Comparison of ENCODE assay signal across 27 cellular contexts in the genomic region with DNA sequence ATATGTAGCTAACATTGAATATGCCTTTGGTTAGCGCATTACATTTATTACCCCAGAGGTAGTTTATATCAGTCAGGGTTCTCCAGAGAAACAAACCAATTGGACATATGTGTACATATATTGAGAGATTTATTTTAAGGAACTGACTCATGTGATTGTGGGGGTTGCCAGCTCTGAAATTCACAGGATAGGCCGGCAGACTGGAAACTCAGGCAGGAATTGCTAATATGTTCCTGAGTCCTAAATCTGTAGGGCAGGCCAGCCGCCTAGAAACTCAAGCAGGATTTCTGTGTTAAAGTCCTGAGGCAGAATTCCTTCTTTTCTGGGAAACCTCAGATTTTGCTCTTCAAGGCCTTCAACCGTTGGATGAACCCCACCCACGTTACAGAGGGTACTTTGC.
DNase-seq lines count a peak whose midpoint lies in the region; ATAC-seq and TF ChIP-seq lines count a peak whose summit lies in the region.
"Had no signal": no experiment of that assay in that cellular context is flagged by ENCODE, and none has a peak within 500 bp of the region (broad histone marks: within the 10 kb centered on the region; RNA-seq: fewer than 3 reads in every experiment).

No MANE protein-coding gene starts in this region.

- H3K9me3 ChIP-seq in heart left ventricle (no peaks in the 10 kb centered on the region), uterus (no peaks in the 10 kb centered on the region)
- H3K9me3 ChIP-seq: A549, breast epithelium, gastroesophageal sphincter, stomach, tibial nerve had no signal

- peaks cover 6% of the 10 kb centered on the region for H3K36me3 Mint-ChIP-seq in natural killer cell
- H3K36me3 Mint-ChIP-seq: naive B cell had no signal

- H3K36me3 ChIP-seq in heart left ventricle: peaks cover 0 to 6% (median 0%) of the 10 kb centered on the region in 9 donors
- H3K36me3 ChIP-seq in uterus: no peaks in the 10 kb centered on the region
- H3K36me3 ChIP-seq: breast epithelium, gastroesophageal sphincter, stomach, tibial nerve had no signal

- TF ChIP-seq POLR2A in heart left ventricle (IDR thresholded peaks at IDR 0.05) (no peak), GM18505 (IDR thresholded peaks at IDR 0.05; ENCODE audit: borderline replicate concordance, extremely low read depth, insufficient read depth, insufficient read length) (no peak), uterus (IDR thresholded peaks at IDR 0.05) (no peak)

- H3K27ac ChIP-seq in heart left ventricle (peak overlapping the region in 4 of 12 donors; percentile 18 to 48 (median 39)), uterus (no peak overlapping the region)
- H3K27ac ChIP-seq: A549, breast epithelium, gastroesophageal sphincter, stomach, tibial nerve had no signal

- peak in 3 of 4 donors; percentile 24 to 53 (median 43) for ATAC-seq in heart left ventricle
- no peak for ATAC-seq in left cardiac atrium
- no peak for ATAC-seq in natural killer cell
- no peak for ATAC-seq in GM18505 (IDR thresholded peaks at IDR 0.05; ENCODE audit: unreplicated experiment)
- no peak for ATAC-seq in left lobe of liver
- ATAC-seq: A549, gastroesophageal sphincter had no signal

- H3K27me3 Mint-ChIP-seq in natural killer cell (ENCODE audit: low read depth in 2 of 2): no peaks in the 10 kb centered on the region
- H3K27me3 Mint-ChIP-seq: activated B cell treated with CpG ODN at 0.5 μM for 24 hours; activated CD4-positive, alpha-beta memory T cell treated with anti-CD3 and anti-CD28 coated beads for 36 hours; dendritic cell treated with granulocyte-macrophage colony-stimulating factor and Interleukin-4, amounts not matched to agents 40 ng/mL and 50 ng/mL, for 4 days; memory B cell; naive B cell had no signal

- no peak overlapping the region for H3K27ac Mint-ChIP-seq in natural killer cell
- H3K27ac Mint-ChIP-seq: activated B cell treated with CpG ODN at 0.5 μM for 24 hours; activated CD4-positive, alpha-beta memory T cell treated with anti-CD3 and anti-CD28 coated beads for 36 hours; dendritic cell treated with granulocyte-macrophage colony-stimulating factor and Interleukin-4, amounts not matched to agents 40 ng/mL and 50 ng/mL, for 4 days; memory B cell; naive B cell had no signal

- no peak for TF ChIP-seq CTCF in heart left ventricle (IDR thresholded peaks at IDR 0.05)
- TF ChIP-seq CTCF in natural killer cell (IDR thresholded peaks at IDR 0.05): no peak
- TF ChIP-seq CTCF in uterus (IDR thresholded peaks at IDR 0.05): no peak

- no peaks in the 10 kb centered on the region for H3K4me1 Mint-ChIP-seq in natural killer cell
- H3K4me1 Mint-ChIP-seq: activated B cell treated with CpG ODN at 0.5 μM for 24 hours, memory B cell, naive B cell had no signal

- peaks cover 0 to 26% (median 2%) of the 10 kb centered on the region in 12 donors for H3K4me1 ChIP-seq in heart left ventricle
- no peaks in the 10 kb centered on the region for H3K4me1 ChIP-seq in uterus
- H3K4me1 ChIP-seq: A549, breast epithelium, gastroesophageal sphincter, stomach, tibial nerve had no signal

- DNase-seq in heart left ventricle (no peak), left cardiac atrium (no peak), amniotic epithelial cell (ENCODE audit: low read depth) (peak; percentile 41), fibroblast of peridontal ligament (ENCODE audit: extremely low read depth) (peak; percentile 42), natural killer cell (no peak), left lobe of liver (ENCODE audit: low spot score) (no peak), uterus (no peak)
- DNase-seq: activated B cell treated with CpG ODN at 0.5 μM for 24 hours; activated CD4-positive, alpha-beta memory T cell treated with anti-CD3 and anti-CD28 coated beads for 36 hours; activated effector memory CD4-positive, alpha-beta T cell treated with anti-CD3 and anti-CD28 coated beads, Interleukin-2, amount 50 U/mL, for 16 hours; C1 segment of cervical spinal cord; GF-D8; naive B cell; NCI-H146; NCI-H2171; NCI-H524 treated with DMSO at 0.1 percent for 48 hours; retina; stimulated activated CD4-positive, alpha-beta T cell treated with anti-CD3 and anti-CD28 coated beads, Interleukin-12 subunit alpha, Interleukin-12 subunit beta, amount 100 ng/mL, for 4 hours; stomach; T1000 had no signal

- no peaks in the 10 kb centered on the region for H3K9me3 Mint-ChIP-seq in natural killer cell
- H3K9me3 Mint-ChIP-seq: activated B cell treated with CpG ODN at 0.5 μM for 24 hours; activated CD4-positive, alpha-beta memory T cell treated with anti-CD3 and anti-CD28 coated beads for 36 hours; dendritic cell treated with granulocyte-macrophage colony-stimulating factor and Interleukin-4, amounts not matched to agents 40 ng/mL and 50 ng/mL, for 4 days had no signal

- H3K27me3 ChIP-seq in heart left ventricle (no peaks in the 10 kb centered on the region), uterus (no peaks in the 10 kb centered on the region)
- H3K27me3 ChIP-seq: breast epithelium, gastroesophageal sphincter, stomach, tibial nerve had no signal

- intact Hi-C loops in heart left ventricle (cut with DNase I) (no loop called here), left cardiac atrium (cut with DNase I) (no loop called here), natural killer cell (cut with micrococcal nuclease) (no loop called here), uterus (cut with DNase I; ENCODE audit: low total_unique reads) (no loop called here)

- H3K4me3 ChIP-seq in heart left ventricle: no peak overlapping the region
- no peak overlapping the region for H3K4me3 ChIP-seq in uterus
- H3K4me3 ChIP-seq: A549, breast epithelium, gastroesophageal sphincter, stomach, tibial nerve had no signal

- 52 to 62% (median 54%) methylated on average over 5 of the region's 5 CpGs for WGBS in heart left ventricle, 4 donors

- no peak overlapping the region for H3K4me3 Mint-ChIP-seq in natural killer cell
- H3K4me3 Mint-ChIP-seq: activated B cell treated with CpG ODN at 0.5 μM for 24 hours; activated CD4-positive, alpha-beta memory T cell treated with anti-CD3 and anti-CD28 coated beads for 36 hours; dendritic cell treated with granulocyte-macrophage colony-stimulating factor and Interleukin-4, amounts not matched to agents 40 ng/mL and 50 ng/mL, for 4 days; memory B cell; naive B cell had no signal

Comparison
In these comparisons a context has a peak if more than half of its experiments do, and no peak if none do; other contexts are left out.
1. ATAC-seq: peak in heart left ventricle (3 of 4); none in left cardiac atrium (0 of 2), natural killer cell (0 of 3), GM18505 (single experiment) and left lobe of liver (single experiment).
2. DNase-seq: peak in amniotic epithelial cell (single experiment) and fibroblast of peridontal ligament (single experiment); none in heart left ventricle (0 of 5), left cardiac atrium (single experiment), natural killer cell (single experiment), left lobe of liver (single experiment) and uterus (0 of 2).